Comparison of ENCODE assay signal across 1 cellular context in the genomic region with DNA sequence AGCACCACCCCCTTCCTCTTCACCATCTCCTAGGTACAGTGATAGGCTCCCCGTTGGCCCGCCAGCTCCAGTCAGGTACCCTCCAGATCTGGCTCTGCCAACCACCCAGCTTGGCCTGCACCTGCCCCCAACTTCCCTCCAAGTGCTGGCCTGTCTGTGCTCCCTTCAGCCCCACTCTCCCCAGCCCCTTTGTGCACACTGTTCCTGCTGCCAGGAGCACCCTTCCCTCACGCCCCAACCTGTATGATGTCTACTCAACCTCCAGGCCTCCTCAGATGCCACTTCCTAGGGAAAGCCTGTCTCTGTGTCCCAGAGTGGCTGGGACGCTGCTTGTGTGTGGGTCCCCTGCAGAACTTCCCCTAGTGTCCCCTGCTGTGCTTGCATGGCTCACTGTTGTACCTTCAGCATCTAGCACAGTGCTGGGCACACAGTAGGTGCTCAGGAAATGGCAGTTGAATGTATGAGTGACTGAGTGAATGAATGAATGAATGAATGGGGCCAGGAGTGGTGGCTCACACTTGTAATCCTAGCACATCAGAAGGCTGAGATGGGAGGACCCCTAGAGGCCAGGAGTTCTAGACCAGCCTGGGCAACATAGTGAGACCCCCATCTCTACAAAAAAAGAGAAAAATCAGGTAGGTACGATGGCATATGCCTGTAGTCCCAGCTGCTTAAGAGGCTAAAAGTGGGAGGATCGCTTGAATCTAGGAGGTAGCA.
TF ChIP-seq lines count a peak whose summit lies in the region.

No MANE protein-coding gene starts in this region.

TF ChIP-seq in K562, 482 proteins besides CTCF, POLR2A, EP300 and RAD21:
- TF ChIP-seq CCAR2 (IDR thresholded peaks at IDR 0.05; ENCODE audit: low read depth, low read length) (no peak), RBBP5 (IDR thresholded peaks at IDR 0.05; ENCODE audit: borderline replicate concordance, insufficient read depth, low read length, poor library complexity, severe bottlenecking) (no peak), POLR2AphosphoS5 (IDR thresholded peaks at IDR 0.05; ENCODE audit: control insufficient read depth, insufficient read depth, low read depth, low read length) (no peak), NR2C1 (IDR thresholded peaks at IDR 0.05) (no peak), NR2C1 (tag; IDR thresholded peaks at IDR 0.05) (no peak), ZNF696 (CRISPR knock-in tag; conservative IDR thresholded peaks at IDR 0.05) (no peak), ZNF121 (CRISPR knock-in tag; conservative IDR thresholded peaks at IDR 0.05) (0 out of 2 replicates have a peak, but pooled peaks have one; percentile 18), OTX1 (CRISPR knock-in tag; IDR thresholded peaks at IDR 0.05) (no peak), RB1 (IDR thresholded peaks at IDR 0.05; ENCODE audit: low read depth) (no peak), ZNF24 (IDR thresholded peaks at IDR 0.05) (peak; percentile 65; the same call in 1 of the 2 replicates), ZKSCAN1 (IDR thresholded peaks at IDR 0.05; ENCODE audit: low read depth, low read length) (peak; percentile 70; the same call in 1 of the 2 replicates)
- TF ChIP-seq, protein P1, sequence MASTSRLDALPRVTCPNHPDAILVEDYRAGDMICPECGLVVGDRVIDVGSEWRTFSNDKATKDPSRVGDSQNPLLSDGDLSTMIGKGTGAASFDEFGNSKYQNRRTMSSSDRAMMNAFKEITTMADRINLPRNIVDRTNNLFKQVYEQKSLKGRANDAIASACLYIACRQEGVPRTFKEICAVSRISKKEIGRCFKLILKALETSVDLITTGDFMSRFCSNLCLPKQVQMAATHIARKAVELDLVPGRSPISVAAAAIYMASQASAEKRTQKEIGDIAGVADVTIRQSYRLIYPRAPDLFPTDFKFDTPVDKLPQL (IDR thresholded peaks at IDR 0.05; ENCODE audit: extremely low read depth, insufficient read length) = no peak
- TF ChIP-seq, protein P2, sequence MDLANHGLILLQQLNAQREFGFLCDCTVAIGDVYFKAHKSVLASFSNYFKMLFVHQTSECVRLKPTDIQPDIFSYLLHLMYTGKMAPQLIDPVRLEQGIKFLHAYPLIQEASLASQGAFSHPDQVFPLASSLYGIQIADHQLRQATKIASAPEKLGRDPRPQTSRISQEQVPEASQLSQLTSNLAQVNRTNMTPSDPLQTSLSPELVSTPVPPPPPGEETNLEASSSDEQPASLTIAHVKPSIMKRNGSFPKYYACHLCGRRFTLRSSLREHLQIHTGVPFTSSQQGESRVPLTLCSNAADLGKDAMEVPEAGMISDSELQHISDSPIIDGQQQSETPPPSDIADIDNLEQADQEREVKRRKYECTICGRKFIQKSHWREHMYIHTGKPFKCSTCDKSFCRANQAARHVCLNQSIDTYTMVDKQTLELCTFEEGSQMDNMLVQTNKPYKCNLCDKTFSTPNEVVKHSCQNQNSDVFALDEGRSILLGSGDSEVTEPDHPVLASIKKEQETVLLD (IDR thresholded peaks at IDR 0.05) = no peak
- TF ChIP-seq, protein P3, sequence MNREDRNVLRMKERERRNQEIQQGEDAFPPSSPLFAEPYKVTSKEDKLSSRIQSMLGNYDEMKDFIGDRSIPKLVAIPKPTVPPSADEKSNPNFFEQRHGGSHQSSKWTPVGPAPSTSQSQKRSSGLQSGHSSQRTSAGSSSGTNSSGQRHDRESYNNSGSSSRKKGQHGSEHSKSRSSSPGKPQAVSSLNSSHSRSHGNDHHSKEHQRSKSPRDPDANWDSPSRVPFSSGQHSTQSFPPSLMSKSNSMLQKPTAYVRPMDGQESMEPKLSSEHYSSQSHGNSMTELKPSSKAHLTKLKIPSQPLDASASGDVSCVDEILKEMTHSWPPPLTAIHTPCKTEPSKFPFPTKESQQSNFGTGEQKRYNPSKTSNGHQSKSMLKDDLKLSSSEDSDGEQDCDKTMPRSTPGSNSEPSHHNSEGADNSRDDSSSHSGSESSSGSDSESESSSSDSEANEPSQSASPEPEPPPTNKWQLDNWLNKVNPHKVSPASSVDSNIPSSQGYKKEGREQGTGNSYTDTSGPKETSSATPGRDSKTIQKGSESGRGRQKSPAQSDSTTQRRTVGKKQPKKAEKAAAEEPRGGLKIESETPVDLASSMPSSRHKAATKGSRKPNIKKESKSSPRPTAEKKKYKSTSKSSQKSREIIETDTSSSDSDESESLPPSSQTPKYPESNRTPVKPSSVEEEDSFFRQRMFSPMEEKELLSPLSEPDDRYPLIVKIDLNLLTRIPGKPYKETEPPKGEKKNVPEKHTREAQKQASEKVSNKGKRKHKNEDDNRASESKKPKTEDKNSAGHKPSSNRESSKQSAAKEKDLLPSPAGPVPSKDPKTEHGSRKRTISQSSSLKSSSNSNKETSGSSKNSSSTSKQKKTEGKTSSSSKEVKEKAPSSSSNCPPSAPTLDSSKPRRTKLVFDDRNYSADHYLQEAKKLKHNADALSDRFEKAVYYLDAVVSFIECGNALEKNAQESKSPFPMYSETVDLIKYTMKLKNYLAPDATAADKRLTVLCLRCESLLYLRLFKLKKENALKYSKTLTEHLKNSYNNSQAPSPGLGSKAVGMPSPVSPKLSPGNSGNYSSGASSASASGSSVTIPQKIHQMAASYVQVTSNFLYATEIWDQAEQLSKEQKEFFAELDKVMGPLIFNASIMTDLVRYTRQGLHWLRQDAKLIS (CRISPR knock-in tag; IDR thresholded peaks at IDR 0.05) = no peak
